Comparison of ENCODE assay signal across 1 cellular context in the genomic region with DNA sequence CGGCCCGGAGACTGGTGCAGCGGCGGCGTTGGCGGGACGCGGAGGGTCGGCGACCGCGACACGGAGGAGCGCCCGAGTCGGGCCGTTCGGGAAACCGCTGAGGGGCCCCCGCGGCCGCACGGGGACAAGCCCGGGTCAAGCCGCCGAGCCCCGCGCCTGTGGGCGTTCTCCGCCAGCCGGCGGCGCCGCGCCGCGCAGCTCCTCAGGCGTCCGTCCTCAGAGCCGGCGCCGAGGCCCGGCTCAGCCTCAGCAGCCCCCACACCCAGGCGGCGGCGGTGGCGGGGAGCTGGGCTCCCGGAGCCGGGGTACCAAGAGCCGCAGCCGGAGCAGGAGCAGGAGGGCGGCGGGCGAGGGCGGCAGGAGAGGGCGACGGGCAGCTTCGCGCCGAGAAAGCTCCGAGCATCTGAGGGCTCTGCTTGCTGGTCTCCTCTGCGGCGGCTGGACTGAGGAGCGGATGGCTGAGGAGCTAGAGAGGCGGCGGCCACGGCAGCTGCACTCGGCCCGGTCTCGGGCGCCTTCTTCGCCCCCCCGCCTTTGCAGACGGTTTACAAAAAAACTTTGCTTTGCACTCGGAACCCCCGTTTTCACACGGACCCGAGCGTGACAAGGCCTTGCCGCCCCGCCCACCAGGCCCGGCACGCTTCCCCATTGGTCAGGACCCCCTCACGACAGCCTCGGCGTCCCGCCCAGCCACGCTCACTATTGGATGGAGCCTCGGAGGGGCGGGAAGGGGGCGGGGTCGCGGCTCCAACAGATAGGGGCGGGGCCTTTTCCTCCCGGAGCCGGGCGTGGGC.
TF ChIP-seq lines count a peak whose summit lies in the region.

A gene with protein sequence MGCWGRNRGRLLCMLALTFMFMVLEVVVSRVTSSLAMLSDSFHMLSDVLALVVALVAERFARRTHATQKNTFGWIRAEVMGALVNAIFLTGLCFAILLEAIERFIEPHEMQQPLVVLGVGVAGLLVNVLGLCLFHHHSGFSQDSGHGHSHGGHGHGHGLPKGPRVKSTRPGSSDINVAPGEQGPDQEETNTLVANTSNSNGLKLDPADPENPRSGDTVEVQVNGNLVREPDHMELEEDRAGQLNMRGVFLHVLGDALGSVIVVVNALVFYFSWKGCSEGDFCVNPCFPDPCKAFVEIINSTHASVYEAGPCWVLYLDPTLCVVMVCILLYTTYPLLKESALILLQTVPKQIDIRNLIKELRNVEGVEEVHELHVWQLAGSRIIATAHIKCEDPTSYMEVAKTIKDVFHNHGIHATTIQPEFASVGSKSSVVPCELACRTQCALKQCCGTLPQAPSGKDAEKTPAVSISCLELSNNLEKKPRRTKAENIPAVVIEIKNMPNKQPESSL (minus strand): TSS at position 522 of the 794 bp plus-strand sequence. CDS start 549 bp downstream, outside the sequence.

TF ChIP-seq in K562, 482 proteins besides CTCF, POLR2A, EP300 and RAD21 (continued from another document and continues in another):
- TF ChIP-seq ZNF217 (CRISPR knock-in tag; IDR thresholded peaks at IDR 0.05) = no peak
- TF ChIP-seq SMAD2 (IDR thresholded peaks at IDR 0.05; ENCODE audit: low read depth, low read length) = no peak
- TF ChIP-seq ZNF57 (CRISPR knock-in tag; IDR thresholded peaks at IDR 0.05) = no peak
- TF ChIP-seq, protein P1, sequence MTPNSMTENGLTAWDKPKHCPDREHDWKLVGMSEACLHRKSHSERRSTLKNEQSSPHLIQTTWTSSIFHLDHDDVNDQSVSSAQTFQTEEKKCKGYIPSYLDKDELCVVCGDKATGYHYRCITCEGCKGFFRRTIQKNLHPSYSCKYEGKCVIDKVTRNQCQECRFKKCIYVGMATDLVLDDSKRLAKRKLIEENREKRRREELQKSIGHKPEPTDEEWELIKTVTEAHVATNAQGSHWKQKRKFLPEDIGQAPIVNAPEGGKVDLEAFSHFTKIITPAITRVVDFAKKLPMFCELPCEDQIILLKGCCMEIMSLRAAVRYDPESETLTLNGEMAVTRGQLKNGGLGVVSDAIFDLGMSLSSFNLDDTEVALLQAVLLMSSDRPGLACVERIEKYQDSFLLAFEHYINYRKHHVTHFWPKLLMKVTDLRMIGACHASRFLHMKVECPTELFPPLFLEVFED (CRISPR knock-in tag; conservative IDR thresholded peaks at IDR 0.05) = no peak
- TF ChIP-seq RAD51 (IDR thresholded peaks at IDR 0.05; ENCODE audit: borderline replicate concordance, low read depth) = no peak
- TF ChIP-seq ZNF445 (CRISPR knock-in tag; IDR thresholded peaks at IDR 0.05; ENCODE audit: low read depth) = no peak
- TF ChIP-seq HDAC6 (IDR thresholded peaks at IDR 0.05; ENCODE audit: low read depth, low read length) = no peak
- TF ChIP-seq SNRNP70 (optimal IDR thresholded peaks at IDR 0.05; ENCODE audit: low read depth, low read length) = no peak
- TF ChIP-seq ZNF24 (IDR thresholded peaks at IDR 0.05) = no peak
- TF ChIP-seq, protein P2, sequence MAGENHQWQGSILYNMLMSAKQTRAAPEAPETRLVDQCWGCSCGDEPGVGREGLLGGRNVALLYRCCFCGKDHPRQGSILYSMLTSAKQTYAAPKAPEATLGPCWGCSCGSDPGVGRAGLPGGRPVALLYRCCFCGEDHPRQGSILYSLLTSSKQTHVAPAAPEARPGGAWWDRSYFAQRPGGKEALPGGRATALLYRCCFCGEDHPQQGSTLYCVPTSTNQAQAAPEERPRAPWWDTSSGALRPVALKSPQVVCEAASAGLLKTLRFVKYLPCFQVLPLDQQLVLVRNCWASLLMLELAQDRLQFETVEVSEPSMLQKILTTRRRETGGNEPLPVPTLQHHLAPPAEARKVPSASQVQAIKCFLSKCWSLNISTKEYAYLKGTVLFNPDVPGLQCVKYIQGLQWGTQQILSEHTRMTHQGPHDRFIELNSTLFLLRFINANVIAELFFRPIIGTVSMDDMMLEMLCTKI (IDR thresholded peaks at IDR 0.05; ENCODE audit: partially characterized antibody) = no peak
- TF ChIP-seq ARNT (IDR thresholded peaks at IDR 0.05) = no peak
- TF ChIP-seq, protein P3, sequence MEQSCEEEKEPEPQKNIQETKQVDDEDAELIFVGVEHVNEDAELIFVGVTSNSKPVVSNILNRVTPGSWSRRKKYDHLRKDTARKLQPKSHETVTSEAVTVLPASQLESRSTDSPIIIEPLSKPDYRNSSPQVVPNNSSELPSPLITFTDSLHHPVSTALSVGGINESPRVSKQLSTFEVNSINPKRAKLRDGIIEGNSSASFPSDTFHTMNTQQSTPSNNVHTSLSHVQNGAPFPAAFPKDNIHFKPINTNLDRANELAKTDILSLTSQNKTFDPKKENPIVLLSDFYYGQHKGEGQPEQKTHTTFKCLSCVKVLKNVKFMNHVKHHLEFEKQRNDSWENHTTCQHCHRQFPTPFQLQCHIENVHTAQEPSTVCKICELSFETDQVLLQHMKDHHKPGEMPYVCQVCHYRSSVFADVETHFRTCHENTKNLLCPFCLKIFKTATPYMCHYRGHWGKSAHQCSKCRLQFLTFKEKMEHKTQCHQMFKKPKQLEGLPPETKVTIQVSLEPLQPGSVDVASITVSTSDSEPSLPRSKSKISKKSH (CRISPR knock-in tag; IDR thresholded peaks at IDR 0.05) = no peak
- TF ChIP-seq SIN3B (IDR thresholded peaks at IDR 0.05; ENCODE audit: low read depth) = peak; percentile 56
- no peak; the same call in 1 of the 2 replicates for TF ChIP-seq STAG1 (CRISPR knock-in tag; IDR thresholded peaks at IDR 0.05; ENCODE audit: borderline replicate concordance)
- TF ChIP-seq TFAM (CRISPR knock-in tag; conservative IDR thresholded peaks at IDR 0.05) = no peak
- no peak for TF ChIP-seq MEF2A (IDR thresholded peaks at IDR 0.05; ENCODE audit: control insufficient read depth, low read depth, low read length)
- TF ChIP-seq MXI1 (IDR thresholded peaks at IDR 0.05; ENCODE audit: low read depth, low read length) = no peak
- TF ChIP-seq TCF7L2 (IDR thresholded peaks at IDR 0.05; ENCODE audit: low read depth, low read length) = no peak
- TF ChIP-seq, protein P4, sequence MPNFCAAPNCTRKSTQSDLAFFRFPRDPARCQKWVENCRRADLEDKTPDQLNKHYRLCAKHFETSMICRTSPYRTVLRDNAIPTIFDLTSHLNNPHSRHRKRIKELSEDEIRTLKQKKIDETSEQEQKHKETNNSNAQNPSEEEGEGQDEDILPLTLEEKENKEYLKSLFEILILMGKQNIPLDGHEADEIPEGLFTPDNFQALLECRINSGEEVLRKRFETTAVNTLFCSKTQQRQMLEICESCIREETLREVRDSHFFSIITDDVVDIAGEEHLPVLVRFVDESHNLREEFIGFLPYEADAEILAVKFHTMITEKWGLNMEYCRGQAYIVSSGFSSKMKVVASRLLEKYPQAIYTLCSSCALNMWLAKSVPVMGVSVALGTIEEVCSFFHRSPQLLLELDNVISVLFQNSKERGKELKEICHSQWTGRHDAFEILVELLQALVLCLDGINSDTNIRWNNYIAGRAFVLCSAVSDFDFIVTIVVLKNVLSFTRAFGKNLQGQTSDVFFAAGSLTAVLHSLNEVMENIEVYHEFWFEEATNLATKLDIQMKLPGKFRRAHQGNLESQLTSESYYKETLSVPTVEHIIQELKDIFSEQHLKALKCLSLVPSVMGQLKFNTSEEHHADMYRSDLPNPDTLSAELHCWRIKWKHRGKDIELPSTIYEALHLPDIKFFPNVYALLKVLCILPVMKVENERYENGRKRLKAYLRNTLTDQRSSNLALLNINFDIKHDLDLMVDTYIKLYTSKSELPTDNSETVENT (CRISPR knock-in tag; IDR thresholded peaks at IDR 0.05) = peak; percentile 90
- TF ChIP-seq COPS2 (conservative IDR thresholded peaks at IDR 0.05) = no peak
- TF ChIP-seq, protein P5, sequence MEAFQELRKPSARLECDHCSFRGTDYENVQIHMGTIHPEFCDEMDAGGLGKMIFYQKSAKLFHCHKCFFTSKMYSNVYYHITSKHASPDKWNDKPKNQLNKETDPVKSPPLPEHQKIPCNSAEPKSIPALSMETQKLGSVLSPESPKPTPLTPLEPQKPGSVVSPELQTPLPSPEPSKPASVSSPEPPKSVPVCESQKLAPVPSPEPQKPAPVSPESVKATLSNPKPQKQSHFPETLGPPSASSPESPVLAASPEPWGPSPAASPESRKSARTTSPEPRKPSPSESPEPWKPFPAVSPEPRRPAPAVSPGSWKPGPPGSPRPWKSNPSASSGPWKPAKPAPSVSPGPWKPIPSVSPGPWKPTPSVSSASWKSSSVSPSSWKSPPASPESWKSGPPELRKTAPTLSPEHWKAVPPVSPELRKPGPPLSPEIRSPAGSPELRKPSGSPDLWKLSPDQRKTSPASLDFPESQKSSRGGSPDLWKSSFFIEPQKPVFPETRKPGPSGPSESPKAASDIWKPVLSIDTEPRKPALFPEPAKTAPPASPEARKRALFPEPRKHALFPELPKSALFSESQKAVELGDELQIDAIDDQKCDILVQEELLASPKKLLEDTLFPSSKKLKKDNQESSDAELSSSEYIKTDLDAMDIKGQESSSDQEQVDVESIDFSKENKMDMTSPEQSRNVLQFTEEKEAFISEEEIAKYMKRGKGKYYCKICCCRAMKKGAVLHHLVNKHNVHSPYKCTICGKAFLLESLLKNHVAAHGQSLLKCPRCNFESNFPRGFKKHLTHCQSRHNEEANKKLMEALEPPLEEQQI (IDR thresholded peaks at IDR 0.05) = no peak
- peak; percentile 76 to 80; a peak in 2 of 4 replicates for TF ChIP-seq NRF1 (conservative IDR thresholded peaks at IDR 0.05 in 1 of 2, IDR thresholded peaks at IDR 0.05 in 1 of 2)
- TF ChIP-seq TAF1 (IDR thresholded peaks at IDR 0.05; ENCODE audit: control insufficient read depth, extremely low read depth, insufficient read depth, low read length, severe bottlenecking) = peak; percentile 66
- TF ChIP-seq NCOA2 (IDR thresholded peaks at IDR 0.05; ENCODE audit: partially characterized antibody in 2 of 2) = no peak
- TF ChIP-seq, protein P6, sequence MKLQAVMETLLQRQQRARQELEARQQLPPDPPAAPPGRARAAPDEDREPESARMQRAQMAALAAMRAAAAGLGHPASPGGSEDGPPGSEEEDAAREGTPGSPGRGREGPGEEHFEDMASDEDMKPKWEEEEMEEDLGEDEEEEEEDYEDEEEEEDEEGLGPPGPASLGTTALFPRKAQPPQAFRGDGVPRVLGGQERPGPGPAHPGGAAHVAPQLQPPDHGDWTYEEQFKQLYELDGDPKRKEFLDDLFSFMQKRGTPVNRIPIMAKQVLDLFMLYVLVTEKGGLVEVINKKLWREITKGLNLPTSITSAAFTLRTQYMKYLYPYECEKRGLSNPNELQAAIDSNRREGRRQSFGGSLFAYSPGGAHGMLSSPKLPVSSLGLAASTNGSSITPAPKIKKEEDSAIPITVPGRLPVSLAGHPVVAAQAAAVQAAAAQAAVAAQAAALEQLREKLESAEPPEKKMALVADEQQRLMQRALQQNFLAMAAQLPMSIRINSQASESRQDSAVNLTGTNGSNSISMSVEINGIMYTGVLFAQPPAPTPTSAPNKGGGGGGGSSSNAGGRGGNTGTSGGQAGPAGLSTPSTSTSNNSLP (IDR thresholded peaks at IDR 0.05; ENCODE audit: borderline replicate concordance, low read depth, low read length) = no peak
- peak; percentile 12; the same call in 1 of the 2 replicates for TF ChIP-seq KLF13 (tag; IDR thresholded peaks at IDR 0.05; ENCODE audit: borderline replicate concordance, low read depth)
- TF ChIP-seq NFRKB (IDR thresholded peaks at IDR 0.05; ENCODE audit: low read depth) = no peak
- TF ChIP-seq EWSR1 (IDR thresholded peaks at IDR 0.05; ENCODE audit: borderline replicate concordance, low read depth, partially characterized antibody) = no peak
- TF ChIP-seq ZFP30 (CRISPR knock-in tag; IDR thresholded peaks at IDR 0.05; ENCODE audit: borderline replicate concordance) = no peak
- no peak for TF ChIP-seq ZNF124 (CRISPR knock-in tag; IDR thresholded peaks at IDR 0.05)
- no peak for TF ChIP-seq POLR2H (tag; IDR thresholded peaks at IDR 0.05; ENCODE audit: low read depth)
- no peak for TF ChIP-seq FOXA3 (CRISPR knock-in tag; conservative IDR thresholded peaks at IDR 0.05 in 1 of 2, IDR thresholded peaks at IDR 0.05 in 1 of 2)
- peak; percentile 100 for TF ChIP-seq LARP7 (IDR thresholded peaks at IDR 0.05)
- TF ChIP-seq RUNX1 (IDR thresholded peaks at IDR 0.05; ENCODE audit: low read depth) = no peak
- TF ChIP-seq, protein P7, sequence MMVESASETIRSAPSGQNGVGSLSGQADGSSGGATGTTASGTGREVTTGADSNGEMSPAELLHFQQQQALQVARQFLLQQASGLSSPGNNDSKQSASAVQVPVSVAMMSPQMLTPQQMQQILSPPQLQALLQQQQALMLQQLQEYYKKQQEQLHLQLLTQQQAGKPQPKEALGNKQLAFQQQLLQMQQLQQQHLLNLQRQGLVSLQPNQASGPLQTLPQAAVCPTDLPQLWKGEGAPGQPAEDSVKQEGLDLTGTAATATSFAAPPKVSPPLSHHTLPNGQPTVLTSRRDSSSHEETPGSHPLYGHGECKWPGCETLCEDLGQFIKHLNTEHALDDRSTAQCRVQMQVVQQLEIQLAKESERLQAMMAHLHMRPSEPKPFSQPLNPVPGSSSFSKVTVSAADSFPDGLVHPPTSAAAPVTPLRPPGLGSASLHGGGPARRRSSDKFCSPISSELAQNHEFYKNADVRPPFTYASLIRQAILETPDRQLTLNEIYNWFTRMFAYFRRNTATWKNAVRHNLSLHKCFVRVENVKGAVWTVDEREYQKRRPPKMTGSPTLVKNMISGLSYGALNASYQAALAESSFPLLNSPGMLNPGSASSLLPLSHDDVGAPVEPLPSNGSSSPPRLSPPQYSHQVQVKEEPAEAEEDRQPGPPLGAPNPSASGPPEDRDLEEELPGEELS (CRISPR knock-in tag; IDR thresholded peaks at IDR 0.05; ENCODE audit: borderline replicate concordance) = 0 out of 2 replicates have a peak, but pooled peaks have one; percentile 65
- TF ChIP-seq, protein P8, sequence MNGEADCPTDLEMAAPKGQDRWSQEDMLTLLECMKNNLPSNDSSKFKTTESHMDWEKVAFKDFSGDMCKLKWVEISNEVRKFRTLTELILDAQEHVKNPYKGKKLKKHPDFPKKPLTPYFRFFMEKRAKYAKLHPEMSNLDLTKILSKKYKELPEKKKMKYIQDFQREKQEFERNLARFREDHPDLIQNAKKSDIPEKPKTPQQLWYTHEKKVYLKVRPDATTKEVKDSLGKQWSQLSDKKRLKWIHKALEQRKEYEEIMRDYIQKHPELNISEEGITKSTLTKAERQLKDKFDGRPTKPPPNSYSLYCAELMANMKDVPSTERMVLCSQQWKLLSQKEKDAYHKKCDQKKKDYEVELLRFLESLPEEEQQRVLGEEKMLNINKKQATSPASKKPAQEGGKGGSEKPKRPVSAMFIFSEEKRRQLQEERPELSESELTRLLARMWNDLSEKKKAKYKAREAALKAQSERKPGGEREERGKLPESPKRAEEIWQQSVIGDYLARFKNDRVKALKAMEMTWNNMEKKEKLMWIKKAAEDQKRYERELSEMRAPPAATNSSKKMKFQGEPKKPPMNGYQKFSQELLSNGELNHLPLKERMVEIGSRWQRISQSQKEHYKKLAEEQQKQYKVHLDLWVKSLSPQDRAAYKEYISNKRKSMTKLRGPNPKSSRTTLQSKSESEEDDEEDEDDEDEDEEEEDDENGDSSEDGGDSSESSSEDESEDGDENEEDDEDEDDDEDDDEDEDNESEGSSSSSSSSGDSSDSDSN (IDR thresholded peaks at IDR 0.05; ENCODE audit: borderline replicate concordance in 1 of 2, low read depth in 2 of 2, low read length in 2 of 2) = peak; percentile 92 to 97; a peak in 2 of 4 replicates
- TF ChIP-seq, protein P9, sequence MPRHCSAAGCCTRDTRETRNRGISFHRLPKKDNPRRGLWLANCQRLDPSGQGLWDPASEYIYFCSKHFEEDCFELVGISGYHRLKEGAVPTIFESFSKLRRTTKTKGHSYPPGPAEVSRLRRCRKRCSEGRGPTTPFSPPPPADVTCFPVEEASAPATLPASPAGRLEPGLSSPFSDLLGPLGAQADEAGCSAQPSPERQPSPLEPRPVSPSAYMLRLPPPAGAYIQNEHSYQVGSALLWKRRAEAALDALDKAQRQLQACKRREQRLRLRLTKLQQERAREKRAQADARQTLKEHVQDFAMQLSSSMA (CRISPR knock-in tag; IDR thresholded peaks at IDR 0.05) = no peak
- TF ChIP-seq CHCHD3 (CRISPR knock-in tag; IDR thresholded peaks at IDR 0.05) = no peak
- TF ChIP-seq SAP30 (IDR thresholded peaks at IDR 0.05; ENCODE audit: borderline replicate concordance, insufficient read depth, low read depth, low read length, poor library complexity, severe bottlenecking) = peak; percentile 75
- no peak for TF ChIP-seq FOSL1 (tag; conservative IDR thresholded peaks at IDR 0.05)
- TF ChIP-seq NFATC3 (IDR thresholded peaks at IDR 0.05) = no peak
- TF ChIP-seq TEAD2 (tag; IDR thresholded peaks at IDR 0.05) = no peak
